Comparison of ENCODE assay signal across 28 cellular contexts in genomic region chr2:117885308-117885707, GRCh38.
"Had no signal": no experiment of that assay in that cellular context is flagged by ENCODE, and none has a peak within 500 bp of the region (broad histone marks: within the 10 kb centered on the region; RNA-seq: fewer than 3 reads in every experiment).

No MANE protein-coding gene starts in this region.

- H3K36me3 ChIP-seq: stomach, suprapubic skin, thoracic aorta, thyroid gland, tibial artery, tibial nerve, transverse colon, upper lobe of left lung, upper lobe of right lung, uterus, vagina had no signal

- H3K36me3 Mint-ChIP-seq: stimulated activated effector memory CD8-positive, alpha-beta T cell treated with anti-CD3 and anti-CD28 coated beads, Interleukin-12 subunit alpha, Interleukin-12 subunit beta, amount 100 ng/mL, for 72 hours; stimulated activated memory B cell treated with anti-CD40 and anti-IgM and Interleukin-4, amounts not matched to agents 10 μg/mL and 1 μg/mL and 100 μg/mL, for 72 hours; type B pancreatic cell had no signal

- ATAC-seq: stimulated activated effector memory CD8-positive, alpha-beta T cell treated with anti-CD3 and anti-CD28 coated beads, Interleukin-12 subunit alpha, Interleukin-12 subunit beta, amount 100 ng/mL, for 72 hours; stimulated activated memory B cell treated with anti-CD40 and anti-IgM and Interleukin-4, amounts not matched to agents 10 μg/mL and 1 μg/mL and 100 μg/mL, for 72 hours; stimulated activated naive B cell treated with anti-CD40 and anti-IgM and Interleukin-4, amounts not matched to agents 10 μg/mL and 1 μg/mL and 100 μg/mL, for 72 hours; stimulated activated naive CD8-positive, alpha-beta T cell treated with anti-CD3 and anti-CD28 coated beads, Interleukin-15, amount 100 ng/mL, for 72 hours; stimulated activated naive CD8-positive, alpha-beta T cell treated with anti-CD3 and anti-CD28 coated beads, Interleukin-15, Interleukin-2, amounts not matched to agents 100 U/mL and 50 U/mL, for 24 hours; upper lobe of right lung had no signal

- H3K9me3 ChIP-seq: stomach, suprapubic skin, testis, thoracic aorta, thyroid gland, tibial artery, tibial nerve, transverse colon, upper lobe of left lung, upper lobe of right lung, uterus, vagina had no signal

- H3K4me1 ChIP-seq: stomach, suprapubic skin, tibial artery, tibial nerve, transverse colon, upper lobe of left lung, upper lobe of right lung, uterus, vagina had no signal

- H3K4me3 Mint-ChIP-seq: stimulated activated effector memory CD8-positive, alpha-beta T cell treated with anti-CD3 and anti-CD28 coated beads, Interleukin-12 subunit alpha, Interleukin-12 subunit beta, amount 100 ng/mL, for 72 hours; stimulated activated memory B cell treated with anti-CD40 and anti-IgM and Interleukin-4, amounts not matched to agents 10 μg/mL and 1 μg/mL and 100 μg/mL, for 72 hours; stimulated activated naive B cell treated with anti-CD40 and anti-IgM and Interleukin-4, amounts not matched to agents 10 μg/mL and 1 μg/mL and 100 μg/mL, for 72 hours; stimulated activated naive CD8-positive, alpha-beta T cell treated with anti-CD3 and anti-CD28 coated beads, Interleukin-15, amount 100 ng/mL, for 72 hours; stimulated activated naive CD8-positive, alpha-beta T cell treated with anti-CD3 and anti-CD28 coated beads, Interleukin-15, Interleukin-2, amounts not matched to agents 100 ng/mL and 50 ng/mL, for 24 hours; type B pancreatic cell had no signal

- H3K4me3 ChIP-seq: stomach, suprapubic skin, testis, thoracic aorta, thyroid gland, tibial artery, tibial nerve, transverse colon, upper lobe of left lung, upper lobe of right lung, uterus, vagina had no signal

- H3K4me1 Mint-ChIP-seq: stimulated activated effector memory CD8-positive, alpha-beta T cell treated with anti-CD3 and anti-CD28 coated beads, Interleukin-12 subunit alpha, Interleukin-12 subunit beta, amount 100 ng/mL, for 72 hours; stimulated activated memory B cell treated with anti-CD40 and anti-IgM and Interleukin-4, amounts not matched to agents 10 μg/mL and 1 μg/mL and 100 μg/mL, for 72 hours; stimulated activated naive B cell treated with anti-CD40 and anti-IgM and Interleukin-4, amounts not matched to agents 10 μg/mL and 1 μg/mL and 100 μg/mL, for 72 hours; stimulated activated naive CD8-positive, alpha-beta T cell treated with anti-CD3 and anti-CD28 coated beads, Interleukin-15, amount 100 ng/mL, for 72 hours had no signal

- H3K27ac ChIP-seq: stomach, suprapubic skin, testis, thoracic aorta, thyroid gland, tibial artery, tibial nerve, transverse colon, upper lobe of left lung, upper lobe of right lung, uterus, vagina had no signal

- H3K9me3 Mint-ChIP-seq: stimulated activated naive CD8-positive, alpha-beta T cell treated with anti-CD3 and anti-CD28 coated beads, Interleukin-15, Interleukin-2, amounts not matched to agents 100 ng/mL and 50 ng/mL, for 24 hours; type B pancreatic cell had no signal

- DNase-seq: stimulated activated CD4-positive, alpha-beta T cell treated with anti-CD3 and anti-CD28 coated beads, Interleukin-2, amount 100 ng/mL, for 48 hours; stimulated activated CD4-positive, alpha-beta T cell treated with anti-CD3 and anti-CD28 coated beads, Interleukin-4, amount 100 ng/mL, for 1 hour; stimulated activated CD4-positive, alpha-beta T cell treated with anti-CD3 and anti-CD28 coated beads, Interleukin-4, amount 100 ng/mL, for 24 hours; stimulated activated CD4-positive, alpha-beta T cell treated with anti-CD3 and anti-CD28 coated beads, Interleukin-4, amount 100 ng/mL, for 4 hours; stimulated activated CD8-positive, alpha-beta memory T cell treated with anti-CD3 and anti-CD28 coated beads, Interleukin-4, amount 100 ng/mL, for 48 hours; stimulated activated naive B cell treated with anti-CD40 and anti-IgM and Interleukin-4, amounts not matched to agents 10 μg/mL and 1 μg/mL and 100 μg/mL, for 72 hours; stimulated activated naive CD4-positive, alpha-beta T cell; stimulated activated naive CD4-positive, alpha-beta T cell treated with Interleukin-2 at 50 U/mL for 16 hours; stimulated activated naive CD8-positive, alpha-beta T cell treated with anti-CD3 and anti-CD28 coated beads, Interleukin-15, amount 100 ng/mL, for 72 hours; stimulated activated naive CD8-positive, alpha-beta T cell treated with anti-CD3 and anti-CD28 coated beads, Interleukin-15, Interleukin-2, amounts not matched to agents 100 U/mL and 50 U/mL, for 24 hours; stomach; substantia nigra; testis; thyroid gland; tibial artery; transverse colon; trophoblast cell; upper lobe of left lung; upper lobe of right lung; uterus had no signal

- H3K27ac Mint-ChIP-seq: stimulated activated effector memory CD8-positive, alpha-beta T cell treated with anti-CD3 and anti-CD28 coated beads, Interleukin-12 subunit alpha, Interleukin-12 subunit beta, amount 100 ng/mL, for 72 hours; stimulated activated memory B cell treated with anti-CD40 and anti-IgM and Interleukin-4, amounts not matched to agents 10 μg/mL and 1 μg/mL and 100 μg/mL, for 72 hours; stimulated activated naive B cell treated with anti-CD40 and anti-IgM and Interleukin-4, amounts not matched to agents 10 μg/mL and 1 μg/mL and 100 μg/mL, for 72 hours; stimulated activated naive CD8-positive, alpha-beta T cell treated with anti-CD3 and anti-CD28 coated beads, Interleukin-15, amount 100 ng/mL, for 72 hours; stimulated activated naive CD8-positive, alpha-beta T cell treated with anti-CD3 and anti-CD28 coated beads, Interleukin-15, Interleukin-2, amounts not matched to agents 100 ng/mL and 50 ng/mL, for 24 hours; type B pancreatic cell had no signal

- H3K27me3 ChIP-seq: stomach, suprapubic skin, testis, thyroid gland, tibial artery, tibial nerve, transverse colon, upper lobe of left lung, upper lobe of right lung, uterus, vagina had no signal
